Comparison of ENCODE assay signal across 22 cellular contexts in genomic region chr10:90504172-90504571, GRCh38.
DNase-seq lines count a peak whose midpoint lies in the region; ATAC-seq, FAIRE-seq and TF ChIP-seq lines count a peak whose summit lies in the region.
"Had no signal": no experiment of that assay in that cellular context is flagged by ENCODE, and none has a peak within 500 bp of the region (broad histone marks: within the 10 kb centered on the region; RNA-seq: fewer than 3 reads in every experiment).

No MANE protein-coding gene starts in this region.

- no peaks in the 10 kb centered on the region for H3K9me1 ChIP-seq in endothelial cell of umbilical vein (replicated peaks; ENCODE audit: control insufficient read depth, extremely low read depth, insufficient read depth, low read length)

- no peaks in the 10 kb centered on the region for H3F3A ChIP-seq in neural progenitor cell (ENCODE audit: low read depth)

- H3K79me2 ChIP-seq in HCT116 (ENCODE audit: insufficient read depth, low read length) (no peaks in the 10 kb centered on the region), endothelial cell of umbilical vein (ENCODE audit: control insufficient read depth, insufficient read depth, low read length) (no peaks in the 10 kb centered on the region), neural progenitor cell (ENCODE audit: low read depth) (no peaks in the 10 kb centered on the region)

- intact Hi-C loops in HCT116 (cut with micrococcal nuclease) (no loop called here), endothelial cell of umbilical vein (cut with micrococcal nuclease) (no loop called here)
- intact Hi-C loops in activated T-helper 2 cell treated with anti-CD3 and anti-CD28 coated beads, Interferon-gamma antibody, Interleukin-2, Interleukin-4, amounts not matched to agents 10 μg/mL and 5 μg/mL and 100 μg/mL, durations not matched to agents 14 hours and 24 hours and 36 hours (cut with micrococcal nuclease), result no loop called here

- no peak for TF ChIP-seq POLR2A in HCT116 (IDR thresholded peaks at IDR 0.05; ENCODE audit: borderline replicate concordance, extremely low read depth, insufficient read depth, insufficient read length)
- no peak for TF ChIP-seq POLR2A in endothelial cell of umbilical vein (IDR thresholded peaks at IDR 0.05; ENCODE audit: low read depth, low read length)

- no peak; the same call in 1 of the 2 replicates for TF ChIP-seq RAD21 in HCT116 (IDR thresholded peaks at IDR 0.05; ENCODE audit: low read depth)

- peak overlapping the region; percentile 3 for H2AFZ ChIP-seq in HCT116 (ENCODE audit: low read depth, low read length, poor library complexity, severe bottlenecking)
- H2AFZ ChIP-seq in endothelial cell of umbilical vein (ENCODE audit: low read depth, low read length), result no peak overlapping the region
- H2AFZ ChIP-seq in neural progenitor cell (replicated peaks), result no peak overlapping the region

- H3K27ac ChIP-seq in HCT116 (ENCODE audit: low read depth, low read length) (no peak overlapping the region), endothelial cell of umbilical vein (ENCODE audit: insufficient read depth, low read depth, low read length) (no peak overlapping the region), neural progenitor cell (no peak overlapping the region)
- H3K27ac ChIP-seq: BLaER1, HL-60, SJSA1 had no signal

- H3K9ac ChIP-seq in HCT116 (ENCODE audit: low read length) (no peak overlapping the region), endothelial cell of umbilical vein (replicated peaks; ENCODE audit: extremely low read depth, insufficient read depth, low read length) (no peak overlapping the region), neural progenitor cell (no peak overlapping the region)
- H3K9ac ChIP-seq: BLaER1 had no signal

- peaks cover 2% of the 10 kb centered on the region for H3K27me3 Mint-ChIP-seq in neural progenitor cell (ENCODE audit: insufficient read depth, low read depth)
- H3K27me3 Mint-ChIP-seq in activated T-helper 2 cell treated with anti-CD3 and anti-CD28 coated beads, Interferon-gamma antibody, Interleukin-2, Interleukin-4, amounts not matched to agents 10 μg/mL and 5 μg/mL and 100 μg/mL, durations not matched to agents 14 hours and 24 hours and 36 hours (ENCODE audit: low read depth), result no peaks in the 10 kb centered on the region
- H3K27me3 Mint-ChIP-seq: CD4-positive, CD25-positive, alpha-beta regulatory T cell had no signal

- H3K9me3 Mint-ChIP-seq in neural progenitor cell, result no peaks in the 10 kb centered on the region
- peaks cover 2% of the 10 kb centered on the region for H3K9me3 Mint-ChIP-seq in activated T-helper 2 cell treated with anti-CD3 and anti-CD28 coated beads, Interferon-gamma antibody, Interleukin-2, Interleukin-4, amounts not matched to agents 10 μg/mL and 5 μg/mL and 100 μg/mL, durations not matched to agents 14 hours and 24 hours and 36 hours

- H3K27ac Mint-ChIP-seq in neural progenitor cell, result no peak overlapping the region
- no peak overlapping the region for H3K27ac Mint-ChIP-seq in activated T-helper 2 cell treated with anti-CD3 and anti-CD28 coated beads, Interferon-gamma antibody, Interleukin-2, Interleukin-4, amounts not matched to agents 10 μg/mL and 5 μg/mL and 100 μg/mL, durations not matched to agents 14 hours and 24 hours and 36 hours
- H3K27ac Mint-ChIP-seq: CD4-positive, CD25-positive, alpha-beta regulatory T cell had no signal

- no peaks in the 10 kb centered on the region for H4K20me1 ChIP-seq in HCT116 (ENCODE audit: insufficient read depth)
- H4K20me1 ChIP-seq in endothelial cell of umbilical vein (replicated peaks; ENCODE audit: control insufficient read depth, extremely low read depth, insufficient read depth, low read length), result no peaks in the 10 kb centered on the region
- H4K20me1 ChIP-seq in neural progenitor cell (ENCODE audit: low read depth), result no peaks in the 10 kb centered on the region
- H4K20me1 ChIP-seq: BLaER1 had no signal

- H3K4me1 ChIP-seq in HCT116 (ENCODE audit: control insufficient read depth in 1 of 2, insufficient read depth in 2 of 2, low read length in 2 of 2) (no peaks in the 10 kb centered on the region), endothelial cell of umbilical vein (ENCODE audit: control insufficient read depth, extremely low read depth, insufficient read depth, low read length) (no peaks in the 10 kb centered on the region), neural progenitor cell (no peaks in the 10 kb centered on the region)
- H3K4me1 ChIP-seq: SJSA1 had no signal

- no peaks in the 10 kb centered on the region for H3K9me3 ChIP-seq in HCT116 (ENCODE audit: control insufficient read depth in 1 of 2, insufficient read depth in 1 of 2, low read depth in 1 of 2, low read length in 2 of 2)
- no peaks in the 10 kb centered on the region for H3K9me3 ChIP-seq in endothelial cell of umbilical vein (replicated peaks; ENCODE audit: control insufficient read depth, insufficient read depth, low read length)
- no peaks in the 10 kb centered on the region for H3K9me3 ChIP-seq in neural progenitor cell (ENCODE audit: low read depth)
- H3K9me3 ChIP-seq: SJSA1 had no signal

- dilution Hi-C loops in endothelial cell of umbilical vein (cut with MboI; ENCODE audit: extremely low pct_ligation_motif_present, low sequenced_read_pairs), result no loop called here

- H3K4me1 Mint-ChIP-seq in neural progenitor cell, result no peaks in the 10 kb centered on the region
- H3K4me1 Mint-ChIP-seq in activated T-helper 2 cell treated with anti-CD3 and anti-CD28 coated beads, Interferon-gamma antibody, Interleukin-2, Interleukin-4, amounts not matched to agents 10 μg/mL and 5 μg/mL and 100 μg/mL, durations not matched to agents 14 hours and 24 hours and 36 hours (ENCODE audit: low read depth), result no peaks in the 10 kb centered on the region
- H3K4me1 Mint-ChIP-seq: CD4-positive, CD25-positive, alpha-beta regulatory T cell had no signal

- H3K4me2 ChIP-seq in HCT116 (ENCODE audit: low read length), result no peak overlapping the region
- no peak overlapping the region for H3K4me2 ChIP-seq in endothelial cell of umbilical vein (ENCODE audit: insufficient read depth, low read length)
- H3K4me2 ChIP-seq in neural progenitor cell, result no peak overlapping the region
- H3K4me2 ChIP-seq: BLaER1 had no signal

- H3K4me3 ChIP-seq in HCT116 (replicated peaks in 1 of 2; ENCODE audit: low read depth in 1 of 2, low read length in 2 of 2) (no peak overlapping the region), endothelial cell of umbilical vein (replicated peaks in 1 of 3; ENCODE audit: insufficient read depth in 1 of 3, low read depth in 1 of 3, low read length in 3 of 3) (no peak overlapping the region), neural progenitor cell (no peak overlapping the region)
- H3K4me3 ChIP-seq: BLaER1, SJSA1 had no signal

- peak; percentile 18 for FAIRE-seq in GM19239 (lab: Jason Lieb, UNC)
- FAIRE-seq in endothelial cell of umbilical vein (lab: Jason Lieb, UNC), result peak; percentile 62
- FAIRE-seq: A204.1, D721Med had no signal

- no peaks in the 10 kb centered on the region for H3K36me3 Mint-ChIP-seq in neural progenitor cell
- no peaks in the 10 kb centered on the region for H3K36me3 Mint-ChIP-seq in activated T-helper 2 cell treated with anti-CD3 and anti-CD28 coated beads, Interferon-gamma antibody, Interleukin-2, Interleukin-4, amounts not matched to agents 10 μg/mL and 5 μg/mL and 100 μg/mL, durations not matched to agents 14 hours and 24 hours and 36 hours (ENCODE audit: low read depth)
- H3K36me3 Mint-ChIP-seq: CD4-positive, CD25-positive, alpha-beta regulatory T cell had no signal

- RAD21 ChIA-PET in HCT116 (lab: Charles Lee; ENCODE audit: low non-redundant PET in 1 of 2, low total read pairs in 2 of 2, uncharacterized antibody in 2 of 2, unreplicated experiment in 2 of 2), result no interaction called here

- H3K4me3 Mint-ChIP-seq in neural progenitor cell, result no peak overlapping the region
- no peak overlapping the region for H3K4me3 Mint-ChIP-seq in activated T-helper 2 cell treated with anti-CD3 and anti-CD28 coated beads, Interferon-gamma antibody, Interleukin-2, Interleukin-4, amounts not matched to agents 10 μg/mL and 5 μg/mL and 100 μg/mL, durations not matched to agents 14 hours and 24 hours and 36 hours (ENCODE audit: low read depth)
- H3K4me3 Mint-ChIP-seq: CD4-positive, CD25-positive, alpha-beta regulatory T cell had no signal

- no peaks in the 10 kb centered on the region for H3K9me2 ChIP-seq in HCT116 (ENCODE audit: insufficient read depth)

- peak in 2 of 3 experiments; percentile 28; a peak in 3 of 6 replicates for TF ChIP-seq CTCF in HCT116 (IDR thresholded peaks at IDR 0.05 in 2 of 3, conservative IDR thresholded peaks at IDR 0.05 in 1 of 3; ENCODE audit: borderline replicate concordance in 1 of 3, insufficient read depth in 1 of 3, low read depth in 2 of 3, low read length in 2 of 3)
- TF ChIP-seq CTCF in endothelial cell of umbilical vein (IDR thresholded peaks at IDR 0.05; ENCODE audit: extremely low read depth in 1 of 2, insufficient read depth in 1 of 2, low read depth in 1 of 2, low read length in 2 of 2), result no peak
- TF ChIP-seq CTCF in neural progenitor cell (IDR thresholded peaks at IDR 0.05), result peak; percentile 21

- H3K36me3 ChIP-seq in HCT116 (ENCODE audit: control insufficient read depth in 1 of 2, insufficient read depth in 2 of 2, low read length in 2 of 2) (no peaks in the 10 kb centered on the region), endothelial cell of umbilical vein (ENCODE audit: control insufficient read depth in 2 of 2, extremely low read depth in 1 of 2, insufficient read depth in 2 of 2, low read length in 2 of 2) (no peaks in the 10 kb centered on the region), neural progenitor cell (no peaks in the 10 kb centered on the region)
- H3K36me3 ChIP-seq: SJSA1 had no signal

- CTCF ChIA-PET in HCT116 (lab: Charles Lee) (no interaction called here), endothelial cell of umbilical vein (lab: Charles Lee) (no interaction called here)

- ATAC-seq in HCT116, result no peak
- ATAC-seq in GM19023 (IDR thresholded peaks at IDR 0.05; ENCODE audit: unreplicated experiment), result no peak

- POLR2A ChIA-PET in HCT116 (lab: Charles Lee) (no interaction called here), endothelial cell of umbilical vein (lab: Charles Lee) (no interaction called here)

- BruUV-seq in HCT116 (replicated peaks; lab: Mats Ljungman, UMichigan), result no TSS peak
- no TSS peak for BruUV-seq in endothelial cell of umbilical vein (replicated peaks; lab: Mats Ljungman, UMichigan)

- H3K27me3 ChIP-seq in HCT116 (ENCODE audit: insufficient read depth, low read length), result no peaks in the 10 kb centered on the region
- H3K27me3 ChIP-seq in endothelial cell of umbilical vein (ENCODE audit: control insufficient read depth in 2 of 2, insufficient read depth in 2 of 2, low read length in 2 of 2), result no peaks in the 10 kb centered on the region
- H3K27me3 ChIP-seq in neural progenitor cell, result no peaks in the 10 kb centered on the region
- H3K27me3 ChIP-seq: BLaER1, SJSA1 had no signal

- no peak for DNase-seq in GM19239 (ENCODE audit: insufficient read length, low spot score)
- no peak for DNase-seq in HCT116 (ENCODE audit: low read depth, low spot score)
- DNase-seq in endothelial cell of umbilical vein (ENCODE audit: low read depth, low spot score), result no peak
- no peak for DNase-seq in neural progenitor cell (ENCODE audit: low spot score)
- DNase-seq in activated T-helper 2 cell treated with anti-CD3 and anti-CD28 coated beads, Interferon-gamma antibody, Interleukin-2, Interleukin-4, amounts not matched to agents 10 μg/mL and 5 μg/mL and 100 μg/mL, durations not matched to agents 14 hours and 24 hours and 36 hours (ENCODE audit: low spot score), result no peak
- DNase-seq in GF-D8 (lab: John Stamatoyannopoulos, UW), result no peak
- DNase-seq: CD4-positive, CD25-positive, alpha-beta regulatory T cell; DMS79 treated with DMSO at 0.1 percent for 48 hours; GOT3; NCI-H1048; NCI-H1417; NCI-H1694; NCI-H2029 treated with DMSO at 0.1 percent for 48 hours; NCI-H69; Right ventricle myocardium superior; RPMI8226 had no signal

Comparison
In these comparisons a context has a peak if more than half of its experiments do, and no peak if none do; other contexts are left out.
1. CTCF ChIP-seq: peak in HCT116 (2 of 3) and neural progenitor cell (single experiment); none in endothelial cell of umbilical vein (0 of 2).